ENCODE assay signal across 38 cellular contexts in genomic region chr2:212628586-212628985, GRCh38.
"Had no signal": no experiment of that assay in that cellular context is flagged by ENCODE, and none has a peak within 500 bp of the region (broad histone marks: within the 10 kb centered on the region; RNA-seq: fewer than 3 reads in every experiment).

No MANE protein-coding gene starts in this region.

- H3K9me3 Mint-ChIP-seq: activated naive CD4-positive, alpha-beta T cell treated with anti-CD3 and anti-CD28 coated beads for 36 hours; activated naive CD8-positive, alpha-beta T cell treated with anti-CD3 and anti-CD28 coated beads for 36 hours; activated naive CD8-positive, alpha-beta T cell treated with anti-CD3 and anti-CD28 coated beads, Interleukin-2, amount 10 ng/mL, durations not matched to agents 7 days and 5 days; activated naive CD8-positive, alpha-beta T cell treated with anti-CD3 and anti-CD28 coated beads, Interleukin-2, amount 50 U/mL, for 24 hours; activated T-helper 1 cell treated with anti-CD3 and anti-CD28 coated beads, Interleukin-12 subunit alpha, Interleukin-12 subunit beta, Interleukin-2, Interleukin-4 antibody, amounts not matched to agents 30 ng/mL and 10 ng/mL and 1 ng/mL, durations not matched to agents 14 hours and 24 hours and 36 hours; activated T-helper 17 cell treated with anti-CD3 and anti-CD28 coated beads, Interleukin-2, amount 50 U/mL, for 72 hours; activated T-helper 2 cell treated with anti-CD3 and anti-CD28 coated beads, Interferon-gamma antibody, Interleukin-2, Interleukin-4, amounts not matched to agents 10 μg/mL and 5 μg/mL and 100 μg/mL, durations not matched to agents 14 hours and 24 hours and 36 hours; brain had no signal

- H3K27me3 ChIP-seq: adrenal gland, ascending aorta, body of pancreas, brain microvascular endothelial cell, cardiac muscle cell had no signal

- H3K4me3 ChIP-seq: adrenal gland, ascending aorta, body of pancreas, cardiac muscle cell had no signal

- H3K36me3 Mint-ChIP-seq: activated naive CD4-positive, alpha-beta T cell treated with anti-CD3 and anti-CD28 coated beads, Interleukin-2, amount 10 ng/mL, durations not matched to agents 7 days and 5 days; activated naive CD4-positive, alpha-beta T cell treated with anti-CD3 and anti-CD28 coated beads, Interleukin-2, amount 50 U/mL, for 72 hours; activated naive CD8-positive, alpha-beta T cell; activated naive CD8-positive, alpha-beta T cell treated with anti-CD3 and anti-CD28 coated beads for 36 hours; activated naive CD8-positive, alpha-beta T cell treated with anti-CD3 and anti-CD28 coated beads, Interleukin-2, amount 10 ng/mL, durations not matched to agents 7 days and 5 days; brain had no signal

- H3K4me3 Mint-ChIP-seq: activated naive CD4-positive, alpha-beta T cell treated with anti-CD3 and anti-CD28 coated beads for 36 hours; activated naive CD4-positive, alpha-beta T cell treated with anti-CD3 and anti-CD28 coated beads, Interleukin-2, amount 10 ng/mL, durations not matched to agents 7 days and 5 days; activated naive CD4-positive, alpha-beta T cell treated with anti-CD3 and anti-CD28 coated beads, Interleukin-2, amount 50 U/mL, for 24 hours; activated naive CD8-positive, alpha-beta T cell; activated naive CD8-positive, alpha-beta T cell treated with anti-CD3 and anti-CD28 coated beads for 36 hours; activated naive CD8-positive, alpha-beta T cell treated with anti-CD3 and anti-CD28 coated beads, Interleukin-2, amount 10 ng/mL, durations not matched to agents 7 days and 5 days; activated naive CD8-positive, alpha-beta T cell treated with anti-CD3 and anti-CD28 coated beads, Interleukin-2, amount 50 U/mL, for 24 hours; activated T-cell treated with anti-CD3 and anti-CD28 coated beads, Interleukin-2, amount 50 U/mL, for 24 hours; activated T-cell treated with anti-CD3 and anti-CD28 coated beads, Interleukin-2, amount 50 U/mL, for 4 hours; activated T-cell treated with anti-CD3 and anti-CD28 coated beads, Interleukin-2, amount 50 U/mL, for 72 hours; activated T-helper 1 cell treated with anti-CD3 and anti-CD28 coated beads, Interleukin-12 subunit alpha, Interleukin-12 subunit beta, Interleukin-2, Interleukin-4 antibody, amounts not matched to agents 30 ng/mL and 10 ng/mL and 1 ng/mL, durations not matched to agents 14 hours and 24 hours and 36 hours; activated T-helper 17 cell treated with anti-CD3 and anti-CD28 coated beads, Interleukin-2, amount 50 U/mL, for 72 hours; brain; central memory CD8-positive, alpha-beta T cell had no signal

- H3K27ac Mint-ChIP-seq: activated naive CD4-positive, alpha-beta T cell treated with anti-CD3 and anti-CD28 coated beads for 36 hours; activated naive CD4-positive, alpha-beta T cell treated with anti-CD3 and anti-CD28 coated beads, Interleukin-2, amount 10 ng/mL, durations not matched to agents 7 days and 5 days; activated naive CD4-positive, alpha-beta T cell treated with anti-CD3 and anti-CD28 coated beads, Interleukin-2, amount 50 U/mL, for 24 hours; activated naive CD4-positive, alpha-beta T cell treated with anti-CD3 and anti-CD28 coated beads, Interleukin-2, amount 50 U/mL, for 72 hours; activated naive CD8-positive, alpha-beta T cell; activated naive CD8-positive, alpha-beta T cell treated with anti-CD3 and anti-CD28 coated beads for 36 hours; activated naive CD8-positive, alpha-beta T cell treated with anti-CD3 and anti-CD28 coated beads, Interleukin-2, amount 10 ng/mL, durations not matched to agents 7 days and 5 days; activated naive CD8-positive, alpha-beta T cell treated with anti-CD3 and anti-CD28 coated beads, Interleukin-2, amount 50 U/mL, for 24 hours; activated T-cell treated with anti-CD3 and anti-CD28 coated beads, Interleukin-2, amount 50 U/mL, for 24 hours; activated T-cell treated with anti-CD3 and anti-CD28 coated beads, Interleukin-2, amount 50 U/mL, for 72 hours; activated T-helper 1 cell treated with anti-CD3 and anti-CD28 coated beads, Interleukin-12 subunit alpha, Interleukin-12 subunit beta, Interleukin-2, Interleukin-4 antibody, amounts not matched to agents 30 ng/mL and 10 ng/mL and 1 ng/mL, durations not matched to agents 14 hours and 24 hours and 36 hours; activated T-helper 17 cell treated with anti-CD3 and anti-CD28 coated beads, Interleukin-2, amount 50 U/mL, for 72 hours; activated T-helper 2 cell treated with anti-CD3 and anti-CD28 coated beads, Interferon-gamma antibody, Interleukin-2, Interleukin-4, amounts not matched to agents 10 μg/mL and 5 μg/mL and 100 μg/mL, durations not matched to agents 14 hours and 24 hours and 36 hours; brain had no signal

- H3K27ac ChIP-seq: adrenal gland, ascending aorta, body of pancreas, brain microvascular endothelial cell, cardiac muscle cell had no signal

- H3K27me3 Mint-ChIP-seq: activated naive CD4-positive, alpha-beta T cell treated with anti-CD3 and anti-CD28 coated beads, Interleukin-2, amount 10 ng/mL, durations not matched to agents 7 days and 5 days; activated naive CD4-positive, alpha-beta T cell treated with anti-CD3 and anti-CD28 coated beads, Interleukin-2, amount 50 U/mL, for 24 hours; activated naive CD8-positive, alpha-beta T cell; activated naive CD8-positive, alpha-beta T cell treated with anti-CD3 and anti-CD28 coated beads for 36 hours; activated naive CD8-positive, alpha-beta T cell treated with anti-CD3 and anti-CD28 coated beads, Interleukin-2, amount 10 ng/mL, durations not matched to agents 7 days and 5 days; activated naive CD8-positive, alpha-beta T cell treated with anti-CD3 and anti-CD28 coated beads, Interleukin-2, amount 50 U/mL, for 24 hours; activated T-cell treated with anti-CD3 and anti-CD28 coated beads, Interleukin-2, amount 50 U/mL, for 24 hours; activated T-helper 17 cell treated with anti-CD3 and anti-CD28 coated beads, Interleukin-2, amount 50 U/mL, for 72 hours; central memory CD8-positive, alpha-beta T cell had no signal

- H3K36me3 ChIP-seq: adrenal gland, ascending aorta, brain microvascular endothelial cell, cardiac muscle cell had no signal

- DNase-seq: activated effector memory CD4-positive, alpha-beta T cell treated with anti-CD3 and anti-CD28 coated beads, Interleukin-2, amount 50 U/mL, for 16 hours; activated effector memory CD4-positive, alpha-beta T cell treated with Interleukin-2 at 50 U/mL for 16 hours; activated gamma-delta T cell; activated gamma-delta T cell treated with Interleukin-2 at 50 U/mL for 16 hours; activated naive CD4-positive, alpha-beta T cell; activated naive CD4-positive, alpha-beta T cell treated with anti-CD3 and anti-CD28 coated beads for 36 hours; activated naive CD4-positive, alpha-beta T cell treated with anti-CD3 and anti-CD28 coated beads, Interleukin-2, amount 10 ng/mL, durations not matched to agents 7 days and 5 days; activated naive CD4-positive, alpha-beta T cell treated with anti-CD3 and anti-CD28 coated beads, Interleukin-2, amount 50 U/mL, for 16 hours; activated naive CD4-positive, alpha-beta T cell treated with Interleukin-2 at 50 U/mL for 16 hours; activated naive CD8-positive, alpha-beta T cell treated with anti-CD3 and anti-CD28 coated beads for 36 hours; activated naive CD8-positive, alpha-beta T cell treated with anti-CD3 and anti-CD28 coated beads, Interleukin-2, amount 10 ng/mL, durations not matched to agents 7 days and 5 days; activated naive CD8-positive, alpha-beta T cell treated with anti-CD3 and anti-CD28 coated beads, Interleukin-2, amount 50 U/mL, for 24 hours; activated T-cell treated with anti-CD3 and anti-CD28 coated beads, Interleukin-2, amount 50 U/mL, for 1 hour; activated T-cell treated with anti-CD3 and anti-CD28 coated beads, Interleukin-2, amount 50 U/mL, for 24 hours; activated T-cell treated with anti-CD3 and anti-CD28 coated beads, Interleukin-2, amount 50 U/mL, for 4 hours; activated T-cell treated with anti-CD3 and anti-CD28 coated beads, Interleukin-2, amount 50 U/mL, for 48 hours; activated T-cell treated with anti-CD3 and anti-CD28 coated beads, Interleukin-2, amount 50 U/mL, for 72 hours; adrenal gland; amniotic stem cell; amygdala; anterior cingulate cortex; aorta; body of pancreas; brain microvascular endothelial cell; caudate nucleus; central memory CD4-positive, alpha-beta T cell; cerebellar nuclear complex had no signal

- H3K4me1 Mint-ChIP-seq: activated naive CD4-positive, alpha-beta T cell treated with anti-CD3 and anti-CD28 coated beads, Interleukin-2, amount 10 ng/mL, durations not matched to agents 7 days and 5 days; activated naive CD4-positive, alpha-beta T cell treated with anti-CD3 and anti-CD28 coated beads, Interleukin-2, amount 50 U/mL, for 24 hours; activated naive CD8-positive, alpha-beta T cell treated with anti-CD3 and anti-CD28 coated beads for 36 hours; activated naive CD8-positive, alpha-beta T cell treated with anti-CD3 and anti-CD28 coated beads, Interleukin-2, amount 10 ng/mL, durations not matched to agents 7 days and 5 days; activated naive CD8-positive, alpha-beta T cell treated with anti-CD3 and anti-CD28 coated beads, Interleukin-2, amount 50 U/mL, for 24 hours; activated T-helper 17 cell treated with anti-CD3 and anti-CD28 coated beads, Interleukin-2, amount 50 U/mL, for 72 hours; brain; central memory CD8-positive, alpha-beta T cell had no signal

- H3K4me1 ChIP-seq: adrenal gland, ascending aorta, body of pancreas had no signal

- FAIRE-seq: astrocyte had no signal

- H3K9me3 ChIP-seq: adrenal gland, ascending aorta, body of pancreas had no signal
